ENCODE assay signal across 8 cellular contexts in the genomic region with DNA sequence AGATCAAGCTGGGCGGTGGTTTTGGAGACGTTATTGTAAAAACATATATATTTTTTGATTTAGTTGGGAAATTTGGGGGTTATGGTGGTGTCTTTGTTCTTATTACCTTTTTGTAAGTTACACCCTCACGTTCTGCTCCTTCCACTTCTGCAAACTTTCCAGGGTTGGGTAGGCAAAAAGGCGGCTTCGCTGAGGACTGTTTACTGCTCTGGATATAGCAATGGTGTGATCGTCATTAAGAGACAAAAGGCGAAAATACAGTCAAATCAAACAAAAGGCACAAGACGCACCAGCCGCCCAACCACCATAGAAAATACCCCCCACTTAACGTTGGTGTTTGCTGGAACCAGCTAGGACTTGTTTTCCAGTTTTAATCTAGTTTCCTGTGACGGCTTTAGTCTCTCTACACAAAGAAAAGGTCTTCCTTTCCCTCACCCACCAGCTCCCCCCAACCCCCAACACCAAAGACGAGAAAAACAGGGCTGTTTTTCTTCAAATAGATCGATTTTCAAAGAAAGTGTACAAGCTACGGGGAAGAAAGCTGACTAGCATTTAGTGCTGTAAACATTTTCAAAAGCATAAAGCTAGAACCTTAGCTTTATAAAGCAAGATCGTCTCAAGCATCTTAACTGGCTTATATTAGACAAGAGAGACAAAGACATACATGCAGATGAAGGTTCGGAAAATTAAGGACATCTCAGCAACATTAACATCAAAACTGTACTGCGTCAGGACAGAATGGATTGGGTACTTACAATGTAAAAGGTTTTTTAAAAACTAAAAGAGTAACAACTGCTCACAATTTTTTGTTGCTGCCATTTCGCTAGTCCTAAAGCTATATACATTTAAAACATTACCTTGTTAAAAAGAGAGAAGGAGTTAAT. TPM values are rescaled to one million over a fixed set of nuclear protein-coding genes. Genes with fewer than 3 reads are reported as not detected.
DNase-seq lines count a peak whose midpoint lies in the region; ATAC-seq and TF ChIP-seq lines count a peak whose summit lies in the region.

No MANE protein-coding gene starts in this region.

- peak overlapping the region; percentile 96 for H3K9ac ChIP-seq in endodermal cell (ENCODE audit: extremely low read depth, low read length, poor library complexity, severe bottlenecking)

- CTCF ChIA-PET in activated B cell treated with CpG ODN at 0.5 μM for 24 hours (lab: Charles Lee): interaction anchor here (1.5 to 14.3 kb wide), 4 partner anchors 7 to 87 kb away, joined by 3 to 635 read pairs (median 24); a partner anchor contains a TSS

- POLR2A ChIA-PET in activated B cell treated with CpG ODN at 0.5 μM for 24 hours (lab: Charles Lee): interaction anchor here (0.6 to 33.0 kb wide), 23 partner anchors 1 to 1510 kb away, joined by 3 to 1155 read pairs (median 6); a partner anchor contains a TSS

- intact Hi-C loops in activated B cell treated with CpG ODN at 0.5 μM for 24 hours (cut with micrococcal nuclease): loop anchor here (1.0 to 5.0 kb wide), 4 partner anchors 8 to 1510 kb away; a partner anchor contains a TSS

- no peaks in the 10 kb centered on the region for H3K9me3 ChIP-seq in endodermal cell (ENCODE audit: control insufficient read depth, low read length)

- ATAC-seq in activated B cell treated with CpG ODN at 0.5 μM for 24 hours (ENCODE audit: low read depth) (no peak), GM21723 (IDR thresholded peaks at IDR 0.05; ENCODE audit: unreplicated experiment) (no peak)

- H3K27ac ChIP-seq in endodermal cell (ENCODE audit: low read depth, low read length): peak overlapping the region; percentile 99

- DNase-seq in ELF-1 (ENCODE audit: low read depth, low spot score): peak; percentile 74
- DNase-seq in NCI-H1417 (lab: John Stamatoyannopoulos, UW): peak; percentile 61 to 92 (median 72)
- no peak for DNase-seq in activated B cell treated with CpG ODN at 0.5 μM for 24 hours
- no peak for DNase-seq in endodermal cell
- peak; percentile 35 for DNase-seq in myocyte (ENCODE audit: low read depth)
- DNase-seq in iPS-NIHi11 (ENCODE audit: low spot score): no peak
- DNase-seq in SKM-1 (lab: John Stamatoyannopoulos, UW; ENCODE audit: unreplicated experiment): no peak

- no peaks in the 10 kb centered on the region for H3K9me3 Mint-ChIP-seq in activated B cell treated with CpG ODN at 0.5 μM for 24 hours
- no peaks in the 10 kb centered on the region for H3K9me3 Mint-ChIP-seq in endodermal cell

- H3K4me1 Mint-ChIP-seq in activated B cell treated with CpG ODN at 0.5 μM for 24 hours (peaks cover 51% of the 10 kb centered on the region), endodermal cell (peaks cover 32% of the 10 kb centered on the region)

- H3K4me3 Mint-ChIP-seq in activated B cell treated with CpG ODN at 0.5 μM for 24 hours (peak overlapping the region; percentile 93), endodermal cell (peak overlapping the region; percentile 91)

- peaks cover 45% of the 10 kb centered on the region for H3K36me3 Mint-ChIP-seq in activated B cell treated with CpG ODN at 0.5 μM for 24 hours (ENCODE audit: low read depth)
- H3K36me3 Mint-ChIP-seq in endodermal cell (ENCODE audit: low read depth): peaks cover 14% of the 10 kb centered on the region

- WGBS in endodermal cell (ENCODE audit: insufficient coverage in 1 of 2, insufficient read length in 1 of 2), 2 experiments: 0 to 2% methylated on average over 9 to 17 of the region's 18 CpGs

- TF ChIP-seq CTCF in activated B cell treated with CpG ODN at 0.5 μM for 24 hours (IDR thresholded peaks at IDR 0.05): no peak
- TF ChIP-seq CTCF in endodermal cell (conservative IDR thresholded peaks at IDR 0.05): no peak

- peak overlapping the region; percentile 84 for H3K4me3 ChIP-seq in endodermal cell (ENCODE audit: low read length)

- H3K27me3 ChIP-seq in endodermal cell (ENCODE audit: control insufficient read depth, insufficient read depth, low read length, poor library complexity, severe bottlenecking): no peaks in the 10 kb centered on the region

- no peaks in the 10 kb centered on the region for H3K27me3 Mint-ChIP-seq in activated B cell treated with CpG ODN at 0.5 μM for 24 hours
- no peaks in the 10 kb centered on the region for H3K27me3 Mint-ChIP-seq in endodermal cell (ENCODE audit: insufficient read depth)

- peaks cover 9% of the 10 kb centered on the region for H3K4me1 ChIP-seq in endodermal cell (ENCODE audit: control insufficient read depth, insufficient read depth, low read length)

- peak overlapping the region; percentile 100 for H3K27ac Mint-ChIP-seq in activated B cell treated with CpG ODN at 0.5 μM for 24 hours
- peak overlapping the region; percentile 99 for H3K27ac Mint-ChIP-seq in endodermal cell

- peaks cover 8% of the 10 kb centered on the region for H3K36me3 ChIP-seq in endodermal cell (ENCODE audit: control insufficient read depth, insufficient read depth, low read length)

RNA-seq across cellular contexts. Expression of a gene that starts 2.0 kb away (rescaled TPM):
- total RNA-seq in activated B cell treated with CpG ODN at 0.5 μM for 24 hours (36.0 and 40.3 TPM in 2 replicates), endodermal cell (10 to 100 TPM; 30.7 to 32.6 TPM), myocyte (3.9 and 4.0 TPM in 2 replicates)
- 10.6 TPM for polyA plus RNA-seq in endodermal cell (2013, experiment 1 of 2)
- polyA plus RNA-seq in endodermal cell (2013, experiment 2 of 2): 10.3 TPM
- polyA plus RNA-seq in myocyte (2012): 7.4 TPM

RNA-seq across cellular contexts. Expression of a gene that starts 8.4 kb away (rescaled TPM):
- total RNA-seq in activated B cell treated with CpG ODN at 0.5 μM for 24 hours (133 and 142 TPM in 2 replicates), endodermal cell (10 to 100 TPM; 31.0 to 35.6 TPM), myocyte (2.3 and 2.4 TPM in 2 replicates)
- 24.1 TPM for polyA plus RNA-seq in endodermal cell (2013, experiment 1 of 2)
- polyA plus RNA-seq in endodermal cell (2013, experiment 2 of 2): 19.1 TPM
- polyA plus RNA-seq in myocyte (2012): 2.7 TPM

RNA-seq across cellular contexts. Expression of a gene that starts 56.8 kb away (rescaled TPM):
- not detected in 2 replicates for total RNA-seq in activated B cell treated with CpG ODN at 0.5 μM for 24 hours
- under 1 TPM; 0.55 to 0.71 TPM for total RNA-seq in endodermal cell
- 0.32 TPM for polyA plus RNA-seq in endodermal cell (2013, experiment 1 of 2)
- 0.21 TPM for polyA plus RNA-seq in endodermal cell (2013, experiment 2 of 2)
- 0.13 TPM in 1 of 2 replicates, not detected in the other for total RNA-seq in myocyte
- polyA plus RNA-seq in myocyte (2012): 0.20 TPM

Comparison
In these comparisons a context has a peak if more than half of its experiments do, and no peak if none do; other contexts are left out.
1. DNase-seq: peak in ELF-1 (single experiment), NCI-H1417 (3 of 3) and myocyte (single experiment); none in activated B cell treated with CpG ODN at 0.5 μM for 24 hours (single experiment), endodermal cell (single experiment), iPS-NIHi11 (single experiment) and SKM-1 (single experiment).